In the genomic region with DNA sequence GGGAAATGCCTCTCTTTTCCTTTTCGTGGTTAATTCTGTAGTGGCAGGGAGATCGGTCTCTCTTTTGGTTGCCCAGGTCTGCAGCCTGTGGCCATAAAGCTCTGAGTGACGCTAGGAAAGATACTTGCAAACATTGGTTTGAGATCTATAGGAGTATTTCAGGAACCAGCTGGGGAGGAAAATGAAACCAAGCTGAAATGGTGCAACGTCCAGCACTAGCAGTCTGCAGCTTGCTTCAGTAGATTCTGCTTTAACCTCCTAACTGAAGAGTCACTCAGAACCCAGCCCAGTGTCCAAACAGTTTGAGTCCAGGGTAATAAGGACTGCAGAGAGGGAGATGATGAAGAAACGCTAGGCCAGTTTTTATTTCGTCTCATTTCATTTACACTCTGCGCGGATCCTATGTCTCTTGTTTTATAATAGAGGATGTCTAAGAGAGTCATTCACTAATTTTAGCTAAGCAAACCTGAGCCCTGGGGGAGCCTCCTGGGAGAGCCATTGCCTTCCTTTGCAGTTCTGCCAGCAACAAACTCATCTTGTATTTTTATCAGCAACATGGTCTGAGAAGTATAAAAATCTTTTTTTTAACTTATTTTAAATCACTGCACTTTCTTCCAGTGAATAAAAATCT, we compare ENCODE assay signal across 13 cellular contexts. TPM values are rescaled to one million over a fixed set of nuclear protein-coding genes. Genes with fewer than 3 reads are reported as not detected.
DNase-seq lines count a peak whose midpoint lies in the region; ATAC-seq, FAIRE-seq and TF ChIP-seq lines count a peak whose summit lies in the region.
"Had no signal": no experiment of that assay in that cellular context is flagged by ENCODE, and none has a peak within 500 bp of the region (broad histone marks: within the 10 kb centered on the region; RNA-seq: fewer than 3 reads in every experiment).

No MANE protein-coding gene starts in this region.

- POLR2A ChIA-PET in Panc1 (lab: Charles Lee) = interaction anchor here (0.6 kb wide), 1 partner anchor 22 kb away, joined by 3 read pairs; no protein-coding TSS in a partner anchor

- no peak for TF ChIP-seq CTCF in HL-60 (IDR thresholded peaks at IDR 0.05; ENCODE audit: insufficient read depth, low read length)
- TF ChIP-seq CTCF in Panc1 (IDR thresholded peaks at IDR 0.05) = no peak
- TF ChIP-seq CTCF in suprapubic skin (IDR thresholded peaks at IDR 0.05) = no peak
- TF ChIP-seq CTCF in adrenal gland (IDR thresholded peaks at IDR 0.05) = no peak

- H3K36me3 ChIP-seq in Panc1 (ENCODE audit: control insufficient read depth, insufficient read depth, low read length) (no peaks in the 10 kb centered on the region), small intestine (ENCODE audit: control insufficient read depth in 2 of 2, insufficient read depth in 2 of 2, low read length in 2 of 2) (no peaks in the 10 kb centered on the region), suprapubic skin (no peaks in the 10 kb centered on the region), adrenal gland (replicated peaks in 1 of 2) (no peaks in the 10 kb centered on the region)

- H3K9me3 ChIP-seq in Panc1 (ENCODE audit: control insufficient read depth, insufficient read depth, low read depth, low read length) (no peaks in the 10 kb centered on the region), small intestine (ENCODE audit: control insufficient read depth, low read depth) (no peaks in the 10 kb centered on the region), suprapubic skin (no peaks in the 10 kb centered on the region), adrenal gland (replicated peaks in 1 of 3) (no peaks in the 10 kb centered on the region)

- H3K4me3 ChIP-seq in HL-60 (replicated peaks; ENCODE audit: insufficient read depth, low read length) (0 out of 2 replicates have a peak overlapping the region, but pooled peaks have one; percentile 4), Panc1 (ENCODE audit: low read depth in 2 of 2, low read length in 2 of 2) (no peak overlapping the region), small intestine (ENCODE audit: low read depth in 1 of 2, low read length in 2 of 2) (no peak overlapping the region), suprapubic skin (no peak overlapping the region), adrenal gland (no peak overlapping the region)

- ATAC-seq in Panc1 (no peak), GM18520 (IDR thresholded peaks at IDR 0.05; ENCODE audit: unreplicated experiment) (no peak)
- ATAC-seq: stimulated activated memory B cell treated with anti-CD40 and anti-IgM and Interleukin-4, amounts not matched to agents 10 μg/mL and 1 μg/mL and 100 μg/mL, for 72 hours had no signal

- no peak for FAIRE-seq in small intestine (lab: Jason Lieb, UNC)

- no peak overlapping the region for H3K27ac ChIP-seq in HL-60 (replicated peaks)
- no peak overlapping the region for H3K27ac ChIP-seq in Panc1 (ENCODE audit: low read length)
- no peak overlapping the region for H3K27ac ChIP-seq in small intestine (ENCODE audit: low read depth in 1 of 2, low read length in 1 of 2)
- H3K27ac ChIP-seq in suprapubic skin = no peak overlapping the region
- H3K27ac ChIP-seq in adrenal gland = no peak overlapping the region

- DNase-seq in HL-60 (ENCODE audit: low read depth in 1 of 2, low spot score in 1 of 2) = peak; percentile 17 to 67
- no peak for DNase-seq in Panc1 (ENCODE audit: low read depth, low spot score)
- peak; percentile 73 for DNase-seq in fibroblast of peridontal ligament (ENCODE audit: extremely low read depth)
- peak; percentile 31 for DNase-seq in small intestine
- DNase-seq in suprapubic skin (ENCODE audit: low spot score in 2 of 2) = no peak
- no peak for DNase-seq in adrenal gland
- DNase-seq: activated CD4-positive, CD25-positive, alpha-beta regulatory T cell treated with anti-CD3 and anti-CD28 coated beads, Interleukin-2, amount 50 U/mL, for 72 hours; cortex of kidney; NCI-H1105 treated with DMSO at 0.1 percent for 48 hours; NCI-H526 treated with DMSO at 0.1 percent for 48 hours; occipital lobe had no signal

- intact Hi-C loops in Panc1 (cut with micrococcal nuclease; ENCODE audit: unreplicated experiment) = no loop called here
- intact Hi-C loops in adrenal gland (cut with DNase I) = no loop called here

- CTCF ChIA-PET in Panc1 (lab: Charles Lee) = no interaction called here

- TF ChIP-seq POLR2A in suprapubic skin (IDR thresholded peaks at IDR 0.05) = no peak
- no peak for TF ChIP-seq POLR2A in adrenal gland (IDR thresholded peaks at IDR 0.05)

- BruUV-seq in Panc1 (replicated peaks; lab: Mats Ljungman, UMichigan) = TSS peak; percentile 10

- no peak for TF ChIP-seq EP300 in suprapubic skin (IDR thresholded peaks at IDR 0.05)

- H3K4me1 ChIP-seq in Panc1 (ENCODE audit: control insufficient read depth, insufficient read depth, low read length) = peaks cover 16% of the 10 kb centered on the region; the same call in 1 of the 2 replicates
- H3K4me1 ChIP-seq in small intestine (ENCODE audit: control insufficient read depth in 2 of 2, insufficient read depth in 1 of 2, low read depth in 1 of 2, low read length in 1 of 2) = no peaks in the 10 kb centered on the region
- peaks cover 34% of the 10 kb centered on the region for H3K4me1 ChIP-seq in suprapubic skin
- peaks cover 6 to 31% of the 10 kb centered on the region in 2 donors for H3K4me1 ChIP-seq in adrenal gland (replicated peaks in 1 of 2)

- WGBS in small intestine, 3 donors = 54 to 69% (median 63%) methylated on average over 8 of the region's 8 CpGs
- WGBS in suprapubic skin = 74% methylated on average over 8 of the region's 8 CpGs
- WGBS in adrenal gland, 4 donors = 70 to 80% (median 77%) methylated on average over 8 of the region's 8 CpGs

- in situ Hi-C loops in Panc1 (cut with HindIII; ENCODE audit: low pct_unique_long_range_greater_than_20kb, low sequenced_read_pairs) = no loop called here

- H3K27me3 ChIP-seq in HL-60 (ENCODE audit: insufficient read depth, poor library complexity, severe bottlenecking) (no peaks in the 10 kb centered on the region), Panc1 (ENCODE audit: control insufficient read depth, insufficient read depth, low read length) (no peaks in the 10 kb centered on the region), small intestine (ENCODE audit: control insufficient read depth in 2 of 2, insufficient read depth in 2 of 2, low read length in 2 of 2) (no peaks in the 10 kb centered on the region), suprapubic skin (no peaks in the 10 kb centered on the region), adrenal gland (no peaks in the 10 kb centered on the region)

RNA-seq across cellular contexts. Expression of a gene that starts 12.0 kb away (rescaled TPM):
- total RNA-seq in Panc1 (2021; ENCODE audit: unreplicated experiment) = 25.6 TPM
- 32.1 TPM for polyA plus RNA-seq in Panc1 (2012; ENCODE audit: insufficient read length)
- polyA plus RNA-seq in small intestine = 10 to 100 TPM in 2 of 3 donors, 1 to 10 TPM in 1; 8.7 to 13.6 (median 11.6) TPM
- 10 to 100 TPM in 2 of 4 donors, 1 to 10 TPM in 2; 6.9 to 12.7 (median 9.8) TPM for total RNA-seq in suprapubic skin
- total RNA-seq in adrenal gland = 10 to 100 TPM in 5 of 8 donors, 1 to 10 TPM in 3; 2.9 to 20.8 (median 12.1) TPM
- polyA plus RNA-seq in adrenal gland = 10 to 100 TPM in 1 of 3 donors, 1 to 10 TPM in 2; 4.5 to 21.1 (median 8.0) TPM

RNA-seq across cellular contexts. Expression of a gene that starts 33.3 kb away (rescaled TPM):
- total RNA-seq in Panc1 (2021; ENCODE audit: unreplicated experiment) (20.1 TPM), suprapubic skin (10 to 100 TPM; 14.6 to 33.6 (median 24.7) TPM), adrenal gland (10 to 100 TPM; 45.0 to 91.5 (median 61.8) TPM)
- polyA plus RNA-seq in Panc1 (2012; ENCODE audit: insufficient read length) = 19.3 TPM
- polyA plus RNA-seq in small intestine (10 to 100 TPM; 10.8 to 20.8 (median 17.4) TPM), adrenal gland (10 to 100 TPM; 19.7 to 36.1 (median 23.8) TPM)

RNA-seq across cellular contexts. Expression of a gene that starts 49.6 kb away (rescaled TPM):
- total RNA-seq in Panc1 (2021; ENCODE audit: unreplicated experiment) (0.18 TPM), suprapubic skin (10 to 100 TPM; 11.4 to 27.1 (median 21.8) TPM), adrenal gland (under 1 TPM in 1 of 8 donors, not detected in 7; 0.19 TPM)
- not detected for polyA plus RNA-seq in Panc1 (2012; ENCODE audit: insufficient read length)
- polyA plus RNA-seq in small intestine (100 to 1,000 TPM; 182 to 388 (median 371) TPM), adrenal gland (under 1 TPM in 2 of 3 donors, not detected in 1; 0.03 to 0.24 TPM)
- total RNA-seq: occipital lobe had no signal

RNA-seq across cellular contexts. Expression of a gene that starts 57.1 kb away (rescaled TPM):
- total RNA-seq in Panc1 (2021; ENCODE audit: unreplicated experiment) = 4.0 TPM
- polyA plus RNA-seq in Panc1 (2012; ENCODE audit: insufficient read length) = 2.9 TPM
- 1 to 10 TPM; 1.6 to 3.8 (median 2.5) TPM for polyA plus RNA-seq in small intestine
- total RNA-seq in suprapubic skin = 10 to 100 TPM in 3 of 4 donors, 1 to 10 TPM in 1; 6.6 to 29.3 (median 19.9) TPM
- 1 to 10 TPM in 6 of 8 donors, under 1 TPM in 2; 0.06 to 3.5 (median 1.2) TPM for total RNA-seq in adrenal gland
- polyA plus RNA-seq in adrenal gland = 1 to 10 TPM in 1 of 3 donors, under 1 TPM in 2; 0.91 to 1.1 (median 0.97) TPM

Comparison
In these comparisons a context has a peak if more than half of its experiments do, and no peak if none do; other contexts are left out.
1. DNase-seq: peak in HL-60 (2 of 2), fibroblast of peridontal ligament (single experiment) and small intestine (single experiment); none in Panc1 (single experiment), suprapubic skin (0 of 2) and adrenal gland (0 of 7).
2. RNA of a gene that starts 49.6 kb away (total RNA-seq): 11.4 to 27.1 TPM in suprapubic skin; 0.18 TPM in Panc1 (single experiment) and 0.19 TPM in adrenal gland; every median in the first group is over 10 times any median in the second.